ENCODE assay signal across 29 cellular contexts in genomic region chr4:150534818-150535217, GRCh38. TPM values are rescaled to one million over a fixed set of nuclear protein-coding genes. Genes with fewer than 3 reads are reported as not detected.
"Had no signal": no experiment of that assay in that cellular context is flagged by ENCODE, and none has a peak within 500 bp of the region (broad histone marks: within the 10 kb centered on the region; RNA-seq: fewer than 3 reads in every experiment).

No MANE protein-coding gene starts in this region.

- H3K9me3 ChIP-seq: colonic mucosa, gastrocnemius medialis, lower lobe of right lung, mucosa of descending colon had no signal

- FAIRE-seq: endometrium, keratinocyte had no signal

- H3K27ac ChIP-seq: colonic mucosa, epithelial cell of prostate, foreskin keratinocyte, gastrocnemius medialis, heart right ventricle, left lung, lower lobe of right lung had no signal

- H3K4me3 ChIP-seq: colonic mucosa, gastrocnemius medialis, heart right ventricle, left lung, lower lobe of right lung, mucosa of descending colon had no signal

- H3K9me3 Mint-ChIP-seq: dendritic cell treated with granulocyte-macrophage colony-stimulating factor and Interleukin-4, amounts not matched to agents 40 ng/mL and 50 ng/mL, for 4 days; effector memory CD8-positive, alpha-beta T cell; endodermal cell; naive B cell had no signal

- H3K4me1 ChIP-seq: colonic mucosa, foreskin keratinocyte, gastrocnemius medialis, heart right ventricle, left lung, lower lobe of right lung had no signal

- H3K27ac Mint-ChIP-seq: dendritic cell treated with granulocyte-macrophage colony-stimulating factor and Interleukin-4, amounts not matched to agents 40 ng/mL and 50 ng/mL, for 4 days; endodermal cell; mesothelial cell of epicardium; naive B cell; naive thymus-derived CD8-positive, alpha-beta T cell had no signal

- DNase-seq: colonic mucosa; cortex of kidney; effector CD8-positive, alpha-beta T cell; effector memory CD8-positive, alpha-beta T cell; endodermal cell; erythroblast; foreskin keratinocyte; gastrocnemius medialis; glutamatergic neuron; head of caudate nucleus; heart right ventricle; hippocampal formation; left cardiac atrium; left lung; left ventricle myocardium superior; lower lobe of right lung; mesenchymal stem cell; mucosa of descending colon; naive B cell; naive thymus-derived CD8-positive, alpha-beta T cell had no signal

- H3K4me1 Mint-ChIP-seq: endodermal cell, mesothelial cell of epicardium had no signal

- H3K27me3 Mint-ChIP-seq: dendritic cell treated with granulocyte-macrophage colony-stimulating factor and Interleukin-4, amounts not matched to agents 40 ng/mL and 50 ng/mL, for 4 days; effector memory CD8-positive, alpha-beta T cell; naive B cell; naive thymus-derived CD8-positive, alpha-beta T cell had no signal

- H3K36me3 ChIP-seq: colonic mucosa, gastrocnemius medialis, heart right ventricle, left lung, lower lobe of right lung had no signal

- ATAC-seq: effector memory CD8-positive, alpha-beta T cell; esophagus mucosa; foreskin keratinocyte; gastrocnemius medialis; heart right ventricle; left cardiac atrium; left lung; left ventricle myocardium superior; lower lobe of right lung; mucosa of descending colon; naive thymus-derived CD8-positive, alpha-beta T cell had no signal

- H3K4me3 Mint-ChIP-seq: dendritic cell treated with granulocyte-macrophage colony-stimulating factor and Interleukin-4, amounts not matched to agents 40 ng/mL and 50 ng/mL, for 4 days; effector memory CD8-positive, alpha-beta T cell; endodermal cell; mesothelial cell of epicardium; naive B cell had no signal

- H3K27me3 ChIP-seq: colonic mucosa, foreskin keratinocyte, gastrocnemius medialis, heart right ventricle, left lung had no signal

RNA-seq across cellular contexts. Expression of gene MAB21L2, which starts 47.1 kb away (rescaled TPM):
- total RNA-seq: endodermal cell; esophagus mucosa; fibroblast of lung; foreskin keratinocyte; kidney epithelial cell; left lung; lower leg skin; lower lobe of right lung; naive thymus-derived CD8-positive, alpha-beta T cell had no signal
- polyA plus RNA-seq: foreskin keratinocyte, keratinocyte had no signal
